Comparison of ENCODE assay signal across 7 cellular contexts in genomic region chr6:131519670-131520436, GRCh38. TPM values are rescaled to one million over a fixed set of nuclear protein-coding genes. Genes with fewer than 3 reads are reported as not detected.
DNase-seq lines count a peak whose midpoint lies in the region; ATAC-seq, FAIRE-seq and TF ChIP-seq lines count a peak whose summit lies in the region.

No MANE protein-coding gene starts in this region.

- in situ Hi-C loops in Panc1 (cut with HindIII; ENCODE audit: low pct_unique_long_range_greater_than_20kb, low sequenced_read_pairs), result no loop called here

- H2AFZ ChIP-seq in astrocyte (ENCODE audit: low read depth, low read length), result peak overlapping the region; percentile 32

- no peaks in the 10 kb centered on the region for H3K36me3 Mint-ChIP-seq in astrocyte (ENCODE audit: low read depth, unreplicated experiment)

- BruUV-seq in Panc1 (replicated peaks; lab: Mats Ljungman, UMichigan), result no TSS peak

- H3K27me3 ChIP-seq in Panc1 (ENCODE audit: control insufficient read depth, insufficient read depth, low read length) (no peaks in the 10 kb centered on the region), astrocyte (ENCODE audit: insufficient read depth, low read length) (no peaks in the 10 kb centered on the region), tibial nerve (no peaks in the 10 kb centered on the region)

- 53 to 58% methylated on average over 2 of the region's 2 CpGs for WGBS in tibial nerve, 2 donors

- H3K9me3 Mint-ChIP-seq in astrocyte (ENCODE audit: unreplicated experiment), result no peaks in the 10 kb centered on the region

- H3K4me3 Mint-ChIP-seq in astrocyte (ENCODE audit: unreplicated experiment), result no peak overlapping the region

- H3K9ac ChIP-seq in astrocyte (ENCODE audit: low read length), result no peak overlapping the region

- H3K4me3 ChIP-seq in Panc1 (ENCODE audit: low read depth in 2 of 2, low read length in 2 of 2), result no peak overlapping the region
- no peak overlapping the region for H3K4me3 ChIP-seq in astrocyte (ENCODE audit: insufficient read depth, low read depth, low read length)
- no peak overlapping the region for H3K4me3 ChIP-seq in tibial nerve

- no peak for TF ChIP-seq EP300 in tibial nerve (IDR thresholded peaks at IDR 0.05)

- POLR2A ChIA-PET in Panc1 (lab: Charles Lee), result interaction anchor here (0.6 kb wide), 1 partner anchor 190 kb away, joined by 7 read pairs; no protein-coding TSS in a partner anchor

- DNase-seq in GM04504 (ENCODE audit: low read depth) (peak; percentile 11), GM20000 (ENCODE audit: low spot score) (peak; percentile 40), Panc1 (ENCODE audit: low read depth, low spot score) (no peak), astrocyte (ENCODE audit: low read depth) (peak; percentile 30), left lobe of liver (ENCODE audit: low spot score) (peak; percentile 55), tibial nerve (ENCODE audit: low spot score in 2 of 2) (peak in 1 of 2 donors; percentile 9)

- peak; percentile 92 for ATAC-seq in HG03469 (IDR thresholded peaks at IDR 0.05; ENCODE audit: unreplicated experiment)
- peak; percentile 91 for ATAC-seq in Panc1
- peak; percentile 100 for ATAC-seq in left lobe of liver

- no peaks in the 10 kb centered on the region for H3K27me3 Mint-ChIP-seq in astrocyte (ENCODE audit: low read depth, unreplicated experiment)

- H4K20me1 ChIP-seq in astrocyte (ENCODE audit: insufficient read depth, low read length), result no peaks in the 10 kb centered on the region

- no peaks in the 10 kb centered on the region for H3K4me1 Mint-ChIP-seq in astrocyte (ENCODE audit: low read depth, unreplicated experiment)

- CTCF ChIA-PET in Panc1 (lab: Charles Lee), result interaction anchor here (0.6 to 1.2 kb wide), 4 partner anchors 14 to 627 kb away, joined by 3 to 7 read pairs (median 4); no protein-coding TSS in a partner anchor

- no peaks in the 10 kb centered on the region for H3K4me1 ChIP-seq in Panc1 (ENCODE audit: control insufficient read depth, insufficient read depth, low read length)
- no peaks in the 10 kb centered on the region for H3K4me1 ChIP-seq in astrocyte (ENCODE audit: insufficient read depth, low read length)
- no peaks in the 10 kb centered on the region for H3K4me1 ChIP-seq in tibial nerve

- H3K36me3 ChIP-seq in Panc1 (ENCODE audit: control insufficient read depth, insufficient read depth, low read length) (no peaks in the 10 kb centered on the region), astrocyte (ENCODE audit: insufficient read depth, low read length) (no peaks in the 10 kb centered on the region), tibial nerve (no peaks in the 10 kb centered on the region)

- H3K27ac Mint-ChIP-seq in astrocyte (ENCODE audit: unreplicated experiment), result no peak overlapping the region

- intact Hi-C loops in Panc1 (cut with micrococcal nuclease; ENCODE audit: unreplicated experiment), result loop anchor here (5.0 kb wide), 1 partner anchor 1503 kb away; the partner anchor contains the start of gene L3MBTL3

- TF ChIP-seq POLR2A in tibial nerve (IDR thresholded peaks at IDR 0.05), result no peak

- TF ChIP-seq CTCF in GM20000 (IDR thresholded peaks at IDR 0.05; ENCODE audit: extremely low read depth, missing control alignments) (peak; percentile 54), Panc1 (IDR thresholded peaks at IDR 0.05) (peak; percentile 75), astrocyte (IDR thresholded peaks at IDR 0.05; ENCODE audit: insufficient read depth, low read depth, low read length) (peak; percentile 58), tibial nerve (IDR thresholded peaks at IDR 0.05) (peak in 4 of 5 experiments; percentile 15 to 50 (median 34))

- no peak for FAIRE-seq in astrocyte (lab: Jason Lieb, UNC)

- no peaks in the 10 kb centered on the region for H3K79me2 ChIP-seq in astrocyte (ENCODE audit: insufficient read depth, low read length)

- H3K9me3 ChIP-seq in Panc1 (ENCODE audit: control insufficient read depth, insufficient read depth, low read depth, low read length), result no peaks in the 10 kb centered on the region
- H3K9me3 ChIP-seq in astrocyte (ENCODE audit: insufficient read depth, low read depth, low read length), result no peaks in the 10 kb centered on the region
- H3K9me3 ChIP-seq in tibial nerve, result peaks cover 0 to 8% (median 4%) of the 10 kb centered on the region in 4 donors

- no peak overlapping the region for H3K4me2 ChIP-seq in astrocyte (ENCODE audit: low read length)

- H3K27ac ChIP-seq in Panc1 (ENCODE audit: low read length), result no peak overlapping the region
- H3K27ac ChIP-seq in astrocyte (ENCODE audit: low read depth, low read length), result no peak overlapping the region
- H3K27ac ChIP-seq in tibial nerve, result no peak overlapping the region

RNA-seq across cellular contexts. Expression of gene ARG1, which starts 53.2 kb away (rescaled TPM):
- total RNA-seq in Panc1 (2021; ENCODE audit: unreplicated experiment) (not detected), astrocyte (not detected in 2 replicates), left lobe of liver (1,138 TPM), tibial nerve (not detected)
- polyA plus RNA-seq in Panc1 (2012; ENCODE audit: insufficient read length), result not detected

Comparison
In these comparisons a context has a peak if more than half of its experiments do, and no peak if none do; other contexts are left out.
1. RNA of gene ARG1, which starts 53.2 kb away (total RNA-seq): 1,138 TPM in left lobe of liver (single experiment); not detected in Panc1 (single experiment), not detected in astrocyte and not detected in tibial nerve; every median in the first group is over 100 times any median in the second.
2. Peak in every context shown above with its lines, with median percentiles within 50 percentile points of each other: CTCF ChIP-seq and ATAC-seq.